8 cellular contexts compared by ENCODE assay signal in the genomic region with DNA sequence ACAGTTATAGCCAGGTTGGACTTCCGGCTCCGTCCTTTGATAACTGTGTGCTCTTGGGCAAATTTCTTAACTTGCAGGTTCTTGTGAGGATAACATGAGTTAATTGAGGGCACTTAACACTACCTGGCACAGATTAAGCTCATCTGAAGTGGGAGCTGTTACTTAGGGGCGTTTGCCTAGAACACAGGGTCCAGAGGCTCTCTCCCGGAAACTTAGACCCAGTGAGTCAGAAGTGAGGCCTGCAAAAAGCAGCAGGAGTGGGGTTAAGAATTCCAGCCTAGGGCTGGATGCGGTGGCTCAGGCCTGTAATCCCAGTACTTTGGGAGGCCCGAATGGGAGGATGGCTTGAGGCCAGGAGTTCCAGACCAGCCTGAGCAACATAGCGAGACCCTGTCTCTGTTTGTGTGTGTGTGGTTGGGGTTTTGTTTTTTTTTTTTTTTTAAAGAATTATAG. TPM values are rescaled to one million over a fixed set of nuclear protein-coding genes. Genes with fewer than 3 reads are reported as not detected.
A peak's percentile ranks its signal among the peaks of the same experiment; 100 is the strongest.
DNase-seq lines count a peak whose midpoint lies in the region; ATAC-seq and TF ChIP-seq lines count a peak whose summit lies in the region.

No MANE protein-coding gene starts in this region.

- DNase-seq in AG08395 (ENCODE audit: low spot score) (peak; percentile 67), M059J (ENCODE audit: low read depth) (peak; percentile 93), coronary artery (ENCODE audit: low spot score) (peak; percentile 74), C1 segment of cervical spinal cord (lab: John Stamatoyannopoulos, UW) (no peak)
- no peak for DNase-seq in naive thymus-derived CD4-positive, alpha-beta T cell
- DNase-seq in activated CD4-positive, alpha-beta T cell treated with anti-CD3 and anti-CD28 coated beads for 48 hours = no peak

- CTCF ChIA-PET in naive thymus-derived CD4-positive, alpha-beta T cell (lab: Charles Lee) = interaction anchor here (0.6 to 9.4 kb wide), 4 partner anchors 14 to 121 kb away, joined by 3 to 108 read pairs (median 30); no protein-coding TSS in a partner anchor

- peaks cover 0 to 19% (median 0%) of the 10 kb centered on the region in 3 experiments for H3K36me3 ChIP-seq in naive thymus-derived CD4-positive, alpha-beta T cell (ENCODE audit: control insufficient read depth in 2 of 3, insufficient read depth in 3 of 3, low read length in 3 of 3)

- intact Hi-C loops in naive thymus-derived CD4-positive, alpha-beta T cell (cut with micrococcal nuclease) = loop anchor here in 1 of 2 donors (2.0 to 5.0 kb wide), 2 partner anchors 17 to 106 kb away; a partner anchor contains a TSS

- H3K36me3 Mint-ChIP-seq in naive thymus-derived CD4-positive, alpha-beta T cell = peaks cover 4 to 38% (median 13%) of the 10 kb centered on the region in 5 donors

- peak overlapping the region; percentile 89 to 99 (median 96) for H3K27ac Mint-ChIP-seq in naive thymus-derived CD4-positive, alpha-beta T cell

- peaks cover 47 to 97% (median 72%) of the 10 kb centered on the region in 7 donors for H3K4me1 Mint-ChIP-seq in naive thymus-derived CD4-positive, alpha-beta T cell

- peak overlapping the region; percentile 81 for H3K4me3 ChIP-seq in coronary artery
- H3K4me3 ChIP-seq in naive thymus-derived CD4-positive, alpha-beta T cell (ENCODE audit: low read length) = peak overlapping the region; percentile 95

- H3K4me3 Mint-ChIP-seq in naive thymus-derived CD4-positive, alpha-beta T cell = peak overlapping the region; percentile 86 to 99 (median 97)

- peak overlapping the region; percentile 75 to 87 for H3K27ac ChIP-seq in coronary artery
- peak overlapping the region; percentile 84 for H3K27ac ChIP-seq in naive thymus-derived CD4-positive, alpha-beta T cell (ENCODE audit: low read depth, low read length)

- peaks cover 72 to 78% of the 10 kb centered on the region in 2 donors for H3K4me1 ChIP-seq in naive thymus-derived CD4-positive, alpha-beta T cell (ENCODE audit: control insufficient read depth in 2 of 2, insufficient read depth in 2 of 2, low read length in 2 of 2)

- H3K9me3 Mint-ChIP-seq in naive thymus-derived CD4-positive, alpha-beta T cell = no peaks in the 10 kb centered on the region

- TF ChIP-seq CTCF in coronary artery (IDR thresholded peaks at IDR 0.05) = no peak

- H3K9me3 ChIP-seq in naive thymus-derived CD4-positive, alpha-beta T cell (ENCODE audit: control insufficient read depth in 2 of 3, low read length in 3 of 3) = no peaks in the 10 kb centered on the region

- no peaks in the 10 kb centered on the region for H3K27me3 Mint-ChIP-seq in naive thymus-derived CD4-positive, alpha-beta T cell

- POLR2A ChIA-PET in naive thymus-derived CD4-positive, alpha-beta T cell (lab: Charles Lee) = interaction anchor here (0.6 to 4.4 kb wide), 10 partner anchors 10 to 139 kb away, joined by 3 to 28 read pairs (median 6); a partner anchor contains a TSS

- no peaks in the 10 kb centered on the region for H3K27me3 ChIP-seq in naive thymus-derived CD4-positive, alpha-beta T cell (ENCODE audit: control insufficient read depth in 2 of 2, insufficient read depth in 2 of 2, low read length in 2 of 2)

- no peak for ATAC-seq in naive thymus-derived CD4-positive, alpha-beta T cell
- no peak for ATAC-seq in activated CD4-positive, CD25-positive, alpha-beta regulatory T cell treated with anti-CD3 and anti-CD28 coated beads, Interleukin-2, amount 50 U/mL, for 24 hours
- ATAC-seq in HG02981 (IDR thresholded peaks at IDR 0.05; ENCODE audit: unreplicated experiment) = no peak

RNA-seq across cellular contexts. Expression of a gene that starts 1.4 kb away (rescaled TPM):
- total RNA-seq in M059J (2014; rRNA removed; shearing (Covaris generic)) = 112 and 186 TPM in 2 replicates
- total RNA-seq in naive thymus-derived CD4-positive, alpha-beta T cell = 100 to 1,000 TPM; 130 to 221 (median 150) TPM
- polyA plus RNA-seq in naive thymus-derived CD4-positive, alpha-beta T cell = 100 to 1,000 TPM; 118 to 183 TPM

RNA-seq across cellular contexts. Expression of a gene that starts 5.7 kb away (rescaled TPM):
- total RNA-seq in M059J (2014; rRNA removed; shearing (Covaris generic)) = 45.4 and 58.2 TPM in 2 replicates
- 10 to 100 TPM; 17.5 to 42.0 (median 25.7) TPM for total RNA-seq in naive thymus-derived CD4-positive, alpha-beta T cell
- 10 to 100 TPM; 54.0 to 62.6 TPM for polyA plus RNA-seq in naive thymus-derived CD4-positive, alpha-beta T cell

RNA-seq across cellular contexts. Expression of a gene that starts 9.7 kb away (rescaled TPM):
- 0.20 and 0.94 TPM in 2 replicates for total RNA-seq in M059J (2014; rRNA removed; shearing (Covaris generic))
- total RNA-seq in naive thymus-derived CD4-positive, alpha-beta T cell = 1 to 10 TPM; 1.9 to 4.6 (median 2.8) TPM
- polyA plus RNA-seq in naive thymus-derived CD4-positive, alpha-beta T cell = under 1 TPM in 1 of 2 donors, not detected in 1; 0.07 TPM

RNA-seq across cellular contexts. Expression of a gene that starts 15.4 kb away (rescaled TPM):
- total RNA-seq in M059J (2014; rRNA removed; shearing (Covaris generic)) = 127 and 223 TPM in 2 replicates
- total RNA-seq in naive thymus-derived CD4-positive, alpha-beta T cell = 100 to 1,000 TPM; 192 to 424 (median 259) TPM
- 10 to 100 TPM; 36.9 to 44.5 TPM for polyA plus RNA-seq in naive thymus-derived CD4-positive, alpha-beta T cell

RNA-seq across cellular contexts. Expression of a gene that starts 31.1 kb away (rescaled TPM):
- total RNA-seq in M059J (2014; rRNA removed; shearing (Covaris generic)) = 68.6 and 79.0 TPM in 2 replicates
- 100 to 1,000 TPM in 1 of 5 experiments, 10 to 100 TPM in 4; 62.5 to 141 (median 81.3) TPM for total RNA-seq in naive thymus-derived CD4-positive, alpha-beta T cell
- 10 to 100 TPM; 36.9 to 50.7 TPM for polyA plus RNA-seq in naive thymus-derived CD4-positive, alpha-beta T cell

Comparison
In these comparisons a context has a peak if more than half of its experiments do, and no peak if none do; other contexts are left out.
1. DNase-seq: peak in AG08395 (single experiment), M059J (single experiment) and coronary artery (single experiment); none in naive thymus-derived CD4-positive, alpha-beta T cell (0 of 9), C1 segment of cervical spinal cord (0 of 14) and activated CD4-positive, alpha-beta T cell treated with anti-CD3 and anti-CD28 coated beads for 48 hours (single experiment).